8 cellular contexts compared by ENCODE assay signal in the genomic region with DNA sequence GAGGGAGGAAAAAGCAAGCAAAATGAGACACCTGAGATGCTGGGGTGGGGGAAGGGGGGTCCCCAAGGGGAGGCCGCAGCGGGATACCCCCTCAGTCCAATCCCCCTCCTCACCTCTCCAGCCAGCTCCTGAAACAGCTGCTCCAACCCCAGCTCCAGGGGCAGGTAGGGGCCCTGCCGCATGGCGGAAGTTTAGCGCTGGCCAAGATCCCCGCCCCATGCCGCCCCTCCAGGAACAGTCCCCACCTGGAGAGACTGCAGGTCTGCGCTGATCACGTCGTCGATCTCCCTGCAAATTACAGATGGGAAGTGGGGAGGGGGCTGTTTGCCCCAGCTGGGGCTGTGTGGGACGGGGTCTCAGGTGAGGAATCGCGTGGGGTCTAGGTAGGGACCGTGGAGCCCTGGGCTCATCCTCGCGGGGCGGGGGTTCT. TPM values are rescaled to one million over a fixed set of nuclear protein-coding genes. Genes with fewer than 3 reads are reported as not detected.
DNase-seq lines count a peak whose midpoint lies in the region; ATAC-seq, FAIRE-seq and TF ChIP-seq lines count a peak whose summit lies in the region.

No MANE protein-coding gene starts in this region.

- H2BK20ac ChIP-seq in IMR-90 (ENCODE audit: low read depth, low read length), result no peak overlapping the region

- H3K27ac ChIP-seq in A549, result peak overlapping the region; percentile 71 to 84
- no peak overlapping the region for H3K27ac ChIP-seq in IMR-90 (ENCODE audit: insufficient read depth, low read length)

- no peak overlapping the region for H3K23ac ChIP-seq in IMR-90 (ENCODE audit: low read depth, low read length)

- no peak overlapping the region for H4K5ac ChIP-seq in IMR-90 (ENCODE audit: low read depth, low read length)

- H2BK15ac ChIP-seq in IMR-90 (ENCODE audit: low read depth, low read length), result no peak overlapping the region

- no peaks in the 10 kb centered on the region for H3K27me3 Mint-ChIP-seq in activated T-helper 17 cell treated with anti-CD3 and anti-CD28 coated beads, Interleukin-2, amount 50 U/mL, for 72 hours
- peaks cover 14% of the 10 kb centered on the region for H3K27me3 Mint-ChIP-seq in stimulated activated naive CD8-positive, alpha-beta T cell treated with anti-CD3 and anti-CD28 coated beads, Interleukin-15, amount 100 ng/mL, for 72 hours

- DNase-seq in A549 (ENCODE audit: low read depth in 1 of 2, low spot score in 1 of 2) (peak; percentile 63 to 69), IMR-90 (no peak), SIG-M5 treated with dmso at 0.1 percent for 504 hours (lab: John Stamatoyannopoulos, UW; ENCODE audit: unreplicated experiment) (no peak)
- DNase-seq in stimulated activated naive CD8-positive, alpha-beta T cell treated with anti-CD3 and anti-CD28 coated beads, Interleukin-15, amount 100 ng/mL, for 72 hours, result peak in 1 of 2 donors; percentile 34
- no peak for DNase-seq in stimulated activated CD4-positive, alpha-beta T cell treated with anti-CD3 and anti-CD28 coated beads, Interleukin-4, amount 100 ng/mL, for 4 hours

- peaks cover 23% of the 10 kb centered on the region for H4K20me1 ChIP-seq in IMR-90 (ENCODE audit: insufficient read depth, low read length)

- POLR2A ChIA-PET in A549 (lab: Yijun Ruan, JAX), result interaction anchor here (1.2 to 3.2 kb wide), 7 partner anchors 12 to 195 kb away, joined by 3 to 14 read pairs (median 5); a partner anchor contains a TSS
- POLR2A ChIA-PET in IMR-90 (lab: Charles Lee; ENCODE audit: unreplicated experiment), result no interaction called here

- H3K14ac ChIP-seq in IMR-90 (replicated peaks; ENCODE audit: low read depth, low read length), result no peak overlapping the region

- H2AFZ ChIP-seq in IMR-90 (replicated peaks; ENCODE audit: low read length, poor library complexity), result peak overlapping the region; percentile 47

- no peak overlapping the region for H3K4ac ChIP-seq in IMR-90 (ENCODE audit: low read depth, low read length)

- no peak overlapping the region for H3K18ac ChIP-seq in IMR-90 (ENCODE audit: low read depth, low read length)

- peaks cover 64% of the 10 kb centered on the region for H3K4me1 ChIP-seq in A549
- H3K4me1 ChIP-seq in IMR-90 (ENCODE audit: control insufficient read depth, insufficient read depth, low read length), result peaks cover 13% of the 10 kb centered on the region

- H3K27me3 ChIP-seq in IMR-90 (ENCODE audit: control insufficient read depth, insufficient read depth, low read length), result no peaks in the 10 kb centered on the region

- H4K8ac ChIP-seq in IMR-90 (ENCODE audit: low read depth in 2 of 2, low read length in 2 of 2), result no peak overlapping the region

- no peak for TF ChIP-seq EP300 in A549 (IDR thresholded peaks at IDR 0.05)

- H3K9me3 ChIP-seq in A549 (no peaks in the 10 kb centered on the region), IMR-90 (ENCODE audit: control insufficient read depth, insufficient read depth, low read length) (no peaks in the 10 kb centered on the region), iPS-18c (ENCODE audit: control insufficient read depth, insufficient read depth, low read length) (no peaks in the 10 kb centered on the region)

- H3K79me1 ChIP-seq in IMR-90 (ENCODE audit: low read depth in 1 of 2, low read length in 2 of 2), result peaks cover 4 to 15% of the 10 kb centered on the region in 2 experiments; a peak in 2 of 4 replicates

- dilution Hi-C loops in IMR-90 (cut with HindIII; ENCODE audit: low sequenced_read_pairs, unreplicated experiment), result no loop called here

- H3K9me1 ChIP-seq in IMR-90 (ENCODE audit: insufficient read depth, low read length), result 0 out of 2 replicates have a peak, but pooled peaks cover 3% of the 10 kb centered on the region

- TF ChIP-seq RAD21 in A549 (conservative IDR thresholded peaks at IDR 0.05 in 1 of 2, IDR thresholded peaks at IDR 0.05 in 1 of 2) (no peak), IMR-90 (IDR thresholded peaks at IDR 0.05; ENCODE audit: low read length) (no peak)

- in situ Hi-C loops in IMR-90 (cut with MboI; ENCODE audit: low sequenced_read_pairs), result loop anchor here (25.0 kb wide), 1 partner anchor 177 kb away; a partner anchor contains a TSS

- no TSS peak for BruUV-seq in IMR-90 (replicated peaks; lab: Mats Ljungman, UMichigan)

- H2BK5ac ChIP-seq in IMR-90 (ENCODE audit: low read depth, low read length, poor library complexity, severe bottlenecking), result no peak overlapping the region

- peak overlapping the region; percentile 77 for H3K4me2 ChIP-seq in A549
- no peak overlapping the region for H3K4me2 ChIP-seq in IMR-90 (ENCODE audit: low read depth, low read length)

- WGBS in A549 (ENCODE audit: missing lambda C conversion rate), result 43% methylated on average over 14 of the region's 18 CpGs
- no CpG with 5 or more reads among the region's 18 CpGs for WGBS in IMR-90 (ENCODE audit: extremely low coverage in 2 of 2, insufficient read length in 1 of 2), 2 experiments

- TF ChIP-seq CTCF in A549 (IDR thresholded peaks at IDR 0.05), result no peak
- no peak for TF ChIP-seq CTCF in IMR-90 (conservative IDR thresholded peaks at IDR 0.05; ENCODE audit: low read depth, low read length)

- H3K9me3 Mint-ChIP-seq in activated T-helper 17 cell treated with anti-CD3 and anti-CD28 coated beads, Interleukin-2, amount 50 U/mL, for 72 hours, result no peaks in the 10 kb centered on the region
- no peaks in the 10 kb centered on the region for H3K9me3 Mint-ChIP-seq in stimulated activated naive CD8-positive, alpha-beta T cell treated with anti-CD3 and anti-CD28 coated beads, Interleukin-15, amount 100 ng/mL, for 72 hours

- intact Hi-C loops in IMR-90 (cut with micrococcal nuclease), result no loop called here

- H3K9ac ChIP-seq in IMR-90 (ENCODE audit: low read depth, low read length), result no peak overlapping the region

- no peak overlapping the region for H2AK9ac ChIP-seq in IMR-90 (replicated peaks; ENCODE audit: low read depth, low read length, poor library complexity)

- FAIRE-seq in A549 (lab: Jason Lieb, UNC), result no peak

- no peak overlapping the region for H2BK120ac ChIP-seq in IMR-90 (ENCODE audit: low read depth, low read length)

- peaks cover 30% of the 10 kb centered on the region for H3K36me3 Mint-ChIP-seq in activated T-helper 17 cell treated with anti-CD3 and anti-CD28 coated beads, Interleukin-2, amount 50 U/mL, for 72 hours (ENCODE audit: low read depth)

- H3K4me3 ChIP-seq in A549 (peak overlapping the region; percentile 41), IMR-90 (ENCODE audit: insufficient read depth, low read depth, low read length) (no peak overlapping the region), iPS-18c (ENCODE audit: insufficient read depth, low read depth, low read length) (peak overlapping the region; percentile 46)

- no peak overlapping the region for H2AK5ac ChIP-seq in IMR-90 (ENCODE audit: low read depth, low read length)

- H4K91ac ChIP-seq in IMR-90 (ENCODE audit: insufficient read depth, low read depth, low read length), result no peak overlapping the region

- CTCF ChIA-PET in A549 (lab: Yijun Ruan, JAX), result interaction anchor here (0.6 to 38.0 kb wide), 15 partner anchors 9 to 332 kb away, joined by 3 to 764 read pairs (median 4); a partner anchor contains a TSS
- CTCF ChIA-PET in IMR-90 (lab: Yijun Ruan, JAX), result no interaction called here

- TF ChIP-seq POLR2A in A549 (IDR thresholded peaks at IDR 0.05; ENCODE audit: low read length), result no peak
- TF ChIP-seq POLR2A in IMR-90 (IDR thresholded peaks at IDR 0.05; ENCODE audit: low read depth, low read length), result no peak

- peaks cover 25% of the 10 kb centered on the region for H3K4me1 Mint-ChIP-seq in activated T-helper 17 cell treated with anti-CD3 and anti-CD28 coated beads, Interleukin-2, amount 50 U/mL, for 72 hours
- peaks cover 51% of the 10 kb centered on the region for H3K4me1 Mint-ChIP-seq in stimulated activated naive CD8-positive, alpha-beta T cell treated with anti-CD3 and anti-CD28 coated beads, Interleukin-15, amount 100 ng/mL, for 72 hours

- ATAC-seq in A549 (peak; percentile 3 to 33; a peak in 4 of 6 replicates), IMR-90 (ENCODE audit: low read depth) (no peak), HG03139 (IDR thresholded peaks at IDR 0.05; ENCODE audit: unreplicated experiment) (no peak)
- ATAC-seq in activated T-helper 17 cell treated with anti-CD3 and anti-CD28 coated beads, Interleukin-2, amount 50 U/mL, for 72 hours (replicated peaks), result no peak
- peak; percentile 3 for ATAC-seq in stimulated activated naive CD8-positive, alpha-beta T cell treated with anti-CD3 and anti-CD28 coated beads, Interleukin-15, amount 100 ng/mL, for 72 hours

- H3K4me3 Mint-ChIP-seq in activated T-helper 17 cell treated with anti-CD3 and anti-CD28 coated beads, Interleukin-2, amount 50 U/mL, for 72 hours, result peak overlapping the region; percentile 80
- H3K4me3 Mint-ChIP-seq in stimulated activated naive CD8-positive, alpha-beta T cell treated with anti-CD3 and anti-CD28 coated beads, Interleukin-15, amount 100 ng/mL, for 72 hours, result peak overlapping the region; percentile 77 to 78

- no peak overlapping the region for H3K56ac ChIP-seq in IMR-90 (ENCODE audit: extremely low read depth, insufficient read depth, low read length)

- H3K36me3 ChIP-seq in IMR-90 (ENCODE audit: control insufficient read depth, insufficient read depth, low read length), result peaks cover 16% of the 10 kb centered on the region

- H3K27ac Mint-ChIP-seq in activated T-helper 17 cell treated with anti-CD3 and anti-CD28 coated beads, Interleukin-2, amount 50 U/mL, for 72 hours, result peak overlapping the region; percentile 88
- peak overlapping the region in 1 of 2 donors; percentile 85 for H3K27ac Mint-ChIP-seq in stimulated activated naive CD8-positive, alpha-beta T cell treated with anti-CD3 and anti-CD28 coated beads, Interleukin-15, amount 100 ng/mL, for 72 hours

RNA-seq across cellular contexts. Expression of a gene that starts 9.0 kb away (rescaled TPM):
- polyA plus RNA-seq in A549 (2011; rRNA removed), result 10.0 and 12.3 TPM in 2 replicates
- 10.0 and 10.2 TPM in 2 replicates for polyA plus RNA-seq in A549 (2012; cell fraction: cytosol; rRNA removed)
- polyA plus RNA-seq in A549 (2012; cell fraction: nucleus; rRNA removed), result 33.2 and 34.8 TPM in 2 replicates
- 8.6 to 11.7 TPM (median 11.0 TPM) in 3 replicates for polyA plus RNA-seq in A549 (2017; fragmentation: RNase III; extraction: RNeasy Plus Mini Kit Qiagen cat#74134 plus additional on column Dnase treatment)
- 3.2 and 7.1 TPM in 2 replicates for polyA minus RNA-seq in A549 (2011; rRNA and poly(A)+ RNA removed)
- total RNA-seq in IMR-90 (2012; rRNA removed), result 0.18 TPM in 1 of 2 replicates, not detected in the other
- 0.97 and 0.99 TPM in 2 replicates for polyA plus RNA-seq in IMR-90 (2012; rRNA removed)
- polyA plus RNA-seq in IMR-90 (2012; cell fraction: cytosol; rRNA removed), result 0.27 and 0.67 TPM in 2 replicates
- 8.4 and 12.7 TPM in 2 replicates for polyA plus RNA-seq in IMR-90 (2012; cell fraction: nucleus; rRNA removed; ENCODE audit: low replicate concordance)
- 10 to 100 TPM in 1 of 2 donors, 1 to 10 TPM in 1; 3.8 to 75.3 TPM for total RNA-seq in activated T-helper 17 cell treated with anti-CD3 and anti-CD28 coated beads, Interleukin-2, amount 50 U/mL, for 72 hours

RNA-seq across cellular contexts. Expression of a gene that starts 38.0 kb away (rescaled TPM):
- polyA plus RNA-seq in A549 (2011; rRNA removed) (not detected in 2 replicates), A549 (2017; fragmentation: RNase III; extraction: RNeasy Plus Mini Kit Qiagen cat#74134 plus additional on column Dnase treatment) (not detected in 3 replicates), IMR-90 (2012; rRNA removed) (not detected in 2 replicates)
- polyA plus RNA-seq in A549 (2012; cell fraction: cytosol; rRNA removed), result 0.19 TPM in 1 of 2 replicates, not detected in the other
- polyA plus RNA-seq in A549 (2012; cell fraction: nucleus; rRNA removed), result not detected in 2 replicates
- polyA minus RNA-seq in A549 (2011; rRNA and poly(A)+ RNA removed), result not detected in 2 replicates
- total RNA-seq in IMR-90 (2012; rRNA removed), result not detected in 2 replicates
- polyA plus RNA-seq in IMR-90 (2012; cell fraction: cytosol; rRNA removed), result not detected in 2 replicates
- polyA plus RNA-seq in IMR-90 (2012; cell fraction: nucleus; rRNA removed; ENCODE audit: low replicate concordance), result not detected in 2 replicates
- total RNA-seq in activated T-helper 17 cell treated with anti-CD3 and anti-CD28 coated beads, Interleukin-2, amount 50 U/mL, for 72 hours, result not detected

RNA-seq across cellular contexts. Expression of a gene that starts 53.7 kb away (rescaled TPM):
- polyA plus RNA-seq in A549 (2011; rRNA removed) (0.27 TPM in 1 of 2 replicates, not detected in the other), A549 (2017; fragmentation: RNase III; extraction: RNeasy Plus Mini Kit Qiagen cat#74134 plus additional on column Dnase treatment) (not detected in 3 replicates), IMR-90 (2012; rRNA removed) (not detected in 2 replicates)
- polyA plus RNA-seq in A549 (2012; cell fraction: cytosol; rRNA removed), result 0.25 and 0.38 TPM in 2 replicates
- polyA plus RNA-seq in A549 (2012; cell fraction: nucleus; rRNA removed), result 0.29 TPM in 1 of 2 replicates, not detected in the other
- not detected in 2 replicates for polyA minus RNA-seq in A549 (2011; rRNA and poly(A)+ RNA removed)
- total RNA-seq in IMR-90 (2012; rRNA removed), result not detected in 2 replicates
- polyA plus RNA-seq in IMR-90 (2012; cell fraction: cytosol; rRNA removed), result not detected in 2 replicates
- polyA plus RNA-seq in IMR-90 (2012; cell fraction: nucleus; rRNA removed; ENCODE audit: low replicate concordance), result not detected in 2 replicates
- total RNA-seq in activated T-helper 17 cell treated with anti-CD3 and anti-CD28 coated beads, Interleukin-2, amount 50 U/mL, for 72 hours, result not detected

Comparison
In these comparisons a context has a peak if more than half of its experiments do, and no peak if none do; other contexts are left out.
1. ATAC-seq: peak in A549 (2 of 2) and stimulated activated naive CD8-positive, alpha-beta T cell treated with anti-CD3 and anti-CD28 coated beads, Interleukin-15, amount 100 ng/mL, for 72 hours (single experiment); none in IMR-90 (single experiment), activated T-helper 17 cell treated with anti-CD3 and anti-CD28 coated beads, Interleukin-2, amount 50 U/mL, for 72 hours (single experiment) and HG03139 (single experiment).
2. DNase-seq: peak in A549 (2 of 2); none in IMR-90 (single experiment), stimulated activated CD4-positive, alpha-beta T cell treated with anti-CD3 and anti-CD28 coated beads, Interleukin-4, amount 100 ng/mL, for 4 hours (0 of 2) and SIG-M5 treated with dmso at 0.1 percent for 504 hours (single experiment).